In genomic region chr1:159866905-159867304, GRCh38 we compare ENCODE assay signal across 27 cellular contexts. TPM values are rescaled to one million over a fixed set of nuclear protein-coding genes. Genes with fewer than 3 reads are reported as not detected.
A peak's percentile ranks its signal among the peaks of the same experiment; 100 is the strongest.
DNase-seq lines count a peak whose midpoint lies in the region; ATAC-seq and TF ChIP-seq lines count a peak whose summit lies in the region.
"Had no signal": no experiment of that assay in that cellular context is flagged by ENCODE, and none has a peak within 500 bp of the region (broad histone marks: within the 10 kb centered on the region; RNA-seq: fewer than 3 reads in every experiment).

No MANE protein-coding gene starts in this region.

- H3K79me2 ChIP-seq in smooth muscle cell (ENCODE audit: low read depth), result no peaks in the 10 kb centered on the region

- TF ChIP-seq CTCF in breast epithelium (IDR thresholded peaks at IDR 0.05), result no peak
- no peak for TF ChIP-seq CTCF in smooth muscle cell (IDR thresholded peaks at IDR 0.05; ENCODE audit: borderline replicate concordance, insufficient read depth, poor library complexity, severe bottlenecking)
- TF ChIP-seq CTCF in right atrium auricular region (IDR thresholded peaks at IDR 0.05), result no peak
- no peak for TF ChIP-seq CTCF in lower leg skin (IDR thresholded peaks at IDR 0.05)

- no peak for TF ChIP-seq POLR2A in breast epithelium (IDR thresholded peaks at IDR 0.05)
- no peak for TF ChIP-seq POLR2A in lower leg skin (IDR thresholded peaks at IDR 0.05)
- TF ChIP-seq POLR2A in GM18505 (IDR thresholded peaks at IDR 0.05; ENCODE audit: borderline replicate concordance, extremely low read depth, insufficient read depth, insufficient read length), result no peak

- H3F3A ChIP-seq in smooth muscle cell (ENCODE audit: low read depth), result peaks cover 3% of the 10 kb centered on the region

- intact Hi-C loops in breast epithelium (cut with DNase I; ENCODE audit: low total_unique reads), result no loop called here
- intact Hi-C loops in lower leg skin (cut with DNase I; ENCODE audit: low total_unique reads), result no loop called here

- ATAC-seq in GM18505 (IDR thresholded peaks at IDR 0.05; ENCODE audit: unreplicated experiment), result no peak
- ATAC-seq: activated CD4-positive, CD25-positive, alpha-beta regulatory T cell treated with anti-CD3 and anti-CD28 coated beads, Interleukin-2, amount 50 U/mL, for 24 hours; activated T-cell treated with anti-CD3 and anti-CD28 coated beads, Interleukin-2, amount 50 U/mL, for 4 hours had no signal

- peak; percentile 18 for DNase-seq in HT-29 (ENCODE audit: low spot score)
- DNase-seq in NCI-H69 (lab: John Stamatoyannopoulos, UW), result peak; percentile 47
- no peak for DNase-seq in breast epithelium (ENCODE audit: low spot score in 2 of 2)
- DNase-seq in smooth muscle cell (lab: John Stamatoyannopoulos, UW; ENCODE audit: unreplicated experiment), result no peak
- DNase-seq in right atrium auricular region (ENCODE audit: low spot score), result no peak
- DNase-seq in lower leg skin (ENCODE audit: low spot score in 2 of 2), result no peak
- DNase-seq: activated T-cell treated with anti-CD3 and anti-CD28 coated beads, Interleukin-2, amount 50 U/mL, for 4 hours; brain microvascular endothelial cell; glutamatergic neuron; HFFc6; Kasumi-1; midbrain; NCI-H524 treated with DMSO at 0.1 percent for 48 hours; nephron progenitor cell; NK-92 treated with Interleukin-12 subunit alpha and Interleukin-12 subunit beta, amount 100 ng/mL, for 24 hours; upper lobe of right lung had no signal

- H3K27me3 ChIP-seq in breast epithelium, result no peaks in the 10 kb centered on the region
- H3K27me3 ChIP-seq in smooth muscle cell (ENCODE audit: low read depth), result no peaks in the 10 kb centered on the region
- H3K27me3 ChIP-seq in right atrium auricular region, result no peaks in the 10 kb centered on the region
- H3K27me3 ChIP-seq: adrenal gland, brain microvascular endothelial cell, ovary, upper lobe of right lung had no signal

- no peak overlapping the region for H3K9ac ChIP-seq in smooth muscle cell (ENCODE audit: low read depth)

- H3K4me1 ChIP-seq in breast epithelium (peaks cover 2 to 15% of the 10 kb centered on the region in 2 donors), smooth muscle cell (ENCODE audit: low read depth) (peaks cover 13% of the 10 kb centered on the region), right atrium auricular region (peaks cover 0 to 16% of the 10 kb centered on the region in 2 donors)
- H3K4me1 ChIP-seq: adrenal gland, upper lobe of right lung had no signal

- 58% methylated on average over 8 of the region's 8 CpGs for WGBS in smooth muscle cell (ENCODE audit: low lambda C conversion rate)
- WGBS in lower leg skin, 2 donors, result 57 to 61% methylated on average over 8 of the region's 8 CpGs

- H3K9me3 ChIP-seq in breast epithelium (no peaks in the 10 kb centered on the region), smooth muscle cell (replicated peaks; ENCODE audit: low read depth) (no peaks in the 10 kb centered on the region), right atrium auricular region (no peaks in the 10 kb centered on the region)
- H3K9me3 ChIP-seq: adrenal gland, ovary, upper lobe of right lung had no signal

- peak overlapping the region; percentile 19 for H3K4me2 ChIP-seq in smooth muscle cell
- H3K4me2 ChIP-seq: GM23338, PC-9 had no signal

- H3K4me3 ChIP-seq in breast epithelium (no peak overlapping the region), smooth muscle cell (no peak overlapping the region), right atrium auricular region (no peak overlapping the region), lower leg skin (ENCODE audit: low read depth, poor library complexity, severe bottlenecking) (no peak overlapping the region)
- H3K4me3 ChIP-seq: adrenal gland, GM23338, ovary, PC-9, upper lobe of right lung had no signal

- no peaks in the 10 kb centered on the region for H3K36me3 ChIP-seq in breast epithelium
- no peaks in the 10 kb centered on the region for H3K36me3 ChIP-seq in smooth muscle cell (ENCODE audit: low read depth)
- H3K36me3 ChIP-seq in right atrium auricular region, result no peaks in the 10 kb centered on the region
- H3K36me3 ChIP-seq: adrenal gland, brain microvascular endothelial cell, ovary, upper lobe of right lung had no signal

- H2AFZ ChIP-seq in smooth muscle cell (ENCODE audit: low read depth), result no peak overlapping the region
- H2AFZ ChIP-seq: PC-9 had no signal

- H3K27ac ChIP-seq in breast epithelium (peak overlapping the region; percentile 71 to 88), smooth muscle cell (ENCODE audit: low read depth) (peak overlapping the region; percentile 7), right atrium auricular region (no peak overlapping the region)
- H3K27ac ChIP-seq: brain microvascular endothelial cell, PC-9 had no signal

- no peaks in the 10 kb centered on the region for H4K20me1 ChIP-seq in smooth muscle cell (ENCODE audit: low read depth)

RNA-seq across cellular contexts. Expression of gene VSIG8, which starts 4.4 kb away (rescaled TPM):
- 0.13 and 0.44 TPM in 2 replicates for total RNA-seq in HT-29 (2014; rRNA removed; shearing (Covaris generic))
- under 1 TPM in 2 of 3 donors, not detected in 1; 0.15 to 0.16 TPM for total RNA-seq in breast epithelium
- not detected in 2 replicates for total RNA-seq in smooth muscle cell
- 0.29 and 1.3 TPM in 2 replicates for polyA plus RNA-seq in smooth muscle cell
- total RNA-seq in right atrium auricular region, result not detected
- 10 to 100 TPM; 14.6 to 54.5 (median 43.1) TPM for total RNA-seq in lower leg skin
- total RNA-seq: activated T-cell treated with anti-CD3 and anti-CD28 coated beads, Interleukin-2, amount 50 U/mL, for 4 hours; chondrocyte; GM23338; HFFc6; left ventricle myocardium superior; PC-9; renal cortical epithelial cell; subcutaneous adipose tissue; upper lobe of right lung had no signal
- polyA plus RNA-seq: CD14-positive monocyte, GM23338 had no signal

RNA-seq across cellular contexts. Expression of gene CFAP45, which starts 33.1 kb away (rescaled TPM):
- 0.76 TPM in 1 of 2 replicates, not detected in the other for total RNA-seq in HT-29 (2014; rRNA removed; shearing (Covaris generic))
- total RNA-seq in breast epithelium, result 1 to 10 TPM in 2 of 3 donors, under 1 TPM in 1; 0.80 to 2.6 (median 2.6) TPM
- total RNA-seq in smooth muscle cell, result 1.1 and 1.3 TPM in 2 replicates
- 1.2 and 1.9 TPM in 2 replicates for polyA plus RNA-seq in smooth muscle cell
- total RNA-seq in right atrium auricular region, result 1 to 10 TPM in 1 of 2 donors, under 1 TPM in 1; 0.86 to 1.3 TPM
- total RNA-seq in lower leg skin, result 1 to 10 TPM in 1 of 4 donors, under 1 TPM in 3; 0.46 to 3.0 (median 0.66) TPM
- total RNA-seq: GM23338 had no signal

RNA-seq across cellular contexts. Expression of gene SLAMF8, which starts 40.2 kb away (rescaled TPM):
- total RNA-seq in HT-29 (2014; rRNA removed; shearing (Covaris generic)), result not detected in 2 replicates
- total RNA-seq in breast epithelium (10 to 100 TPM in 2 of 3 donors, 1 to 10 TPM in 1; 2.3 to 15.4 (median 12.3) TPM), smooth muscle cell (10.8 and 11.0 TPM in 2 replicates), right atrium auricular region (1 to 10 TPM; 1.0 to 4.2 TPM), lower leg skin (1 to 10 TPM; 3.1 to 7.8 (median 5.2) TPM)
- polyA plus RNA-seq in smooth muscle cell, result 13.5 and 15.1 TPM in 2 replicates
- total RNA-seq: chondrocyte, GM23338, PC-9 had no signal
- polyA plus RNA-seq: GM23338 had no signal

RNA-seq across cellular contexts. Expression of gene TAGLN2, which starts 58.4 kb away (rescaled TPM):
- 778 and 828 TPM in 2 replicates for total RNA-seq in HT-29 (2014; rRNA removed; shearing (Covaris generic))
- total RNA-seq in breast epithelium (100 to 1,000 TPM; 195 to 259 (median 231) TPM), smooth muscle cell (390 and 408 TPM in 2 replicates), right atrium auricular region (100 to 1,000 TPM; 124 to 235 TPM), lower leg skin (100 to 1,000 TPM; 244 to 413 (median 306) TPM)
- 1,005 and 1,171 TPM in 2 replicates for polyA plus RNA-seq in smooth muscle cell

Comparison
In these comparisons a context has a peak if more than half of its experiments do, and no peak if none do; other contexts are left out.
1. DNase-seq: peak in HT-29 (single experiment) and NCI-H69 (single experiment); none in breast epithelium (0 of 2), smooth muscle cell (single experiment), right atrium auricular region (single experiment) and lower leg skin (0 of 2).
2. H3K27ac ChIP-seq: peak in breast epithelium (2 of 2) and smooth muscle cell (single experiment); none in right atrium auricular region (0 of 2).
3. RNA of gene VSIG8, which starts 4.4 kb away (total RNA-seq): 14.6 to 54.5 TPM in lower leg skin; 0.15 to 0.16 TPM in breast epithelium, 0.13 to 0.44 TPM in HT-29, not detected in right atrium auricular region and not detected in smooth muscle cell; every median in the first group is over 10 times any median in the second.